Comparison of ENCODE assay signal across 1 cellular context in the genomic region with DNA sequence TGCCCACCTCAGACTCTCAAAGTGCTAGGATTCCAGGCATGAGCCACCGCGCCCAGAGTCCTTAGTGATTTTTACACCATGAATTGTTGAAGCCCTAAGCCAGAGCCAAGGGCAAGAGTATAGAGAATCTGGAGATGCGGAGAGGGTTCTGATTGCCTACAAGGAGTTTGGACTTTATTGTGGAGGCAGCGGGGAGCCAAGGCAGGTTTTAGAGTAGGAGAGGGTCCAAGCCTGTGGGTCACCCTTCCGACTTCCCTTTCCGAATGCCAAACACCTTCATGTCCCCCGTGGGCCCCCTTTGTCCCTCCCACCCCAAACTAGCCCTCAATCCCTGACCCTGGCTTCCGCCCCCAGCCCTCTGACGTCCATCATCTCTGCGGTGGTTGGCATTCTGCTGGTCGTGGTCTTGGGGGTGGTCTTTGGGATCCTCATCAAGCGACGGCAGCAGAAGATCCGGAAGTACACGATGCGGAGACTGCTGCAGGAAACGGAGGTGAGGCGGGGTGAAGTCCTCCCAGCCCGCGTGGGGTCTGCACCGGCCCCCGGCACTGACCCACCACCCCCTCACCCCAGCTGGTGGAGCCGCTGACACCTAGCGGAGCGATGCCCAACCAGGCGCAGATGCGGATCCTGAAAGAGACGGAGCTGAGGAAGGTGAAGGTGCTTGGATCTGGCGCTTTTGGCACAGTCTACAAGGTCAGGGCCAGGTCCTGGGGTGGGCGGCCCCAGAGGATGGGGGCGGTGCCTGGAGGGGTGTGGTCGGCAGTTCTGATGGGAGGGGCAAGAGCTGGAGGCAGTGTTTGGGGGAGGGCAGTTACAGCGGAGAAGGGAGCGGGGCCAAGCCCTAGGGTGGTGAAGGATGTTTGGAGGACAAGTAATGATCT.
TF ChIP-seq lines count a peak whose summit lies in the region.

No MANE protein-coding gene starts in this region.

TF ChIP-seq in H1, 55 proteins besides CTCF, POLR2A, EP300 and RAD21:
- TF ChIP-seq POLR2AphosphoS5 (IDR thresholded peaks at IDR 0.05; ENCODE audit: low read depth, low read length), result 0 out of 2 replicates have a peak, but pooled peaks have one; percentile 51
- TF ChIP-seq HDAC6 (IDR thresholded peaks at IDR 0.05; ENCODE audit: low read depth, low read length), result no peak
- TF ChIP-seq, protein P1, sequence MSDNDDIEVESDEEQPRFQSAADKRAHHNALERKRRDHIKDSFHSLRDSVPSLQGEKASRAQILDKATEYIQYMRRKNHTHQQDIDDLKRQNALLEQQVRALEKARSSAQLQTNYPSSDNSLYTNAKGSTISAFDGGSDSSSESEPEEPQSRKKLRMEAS (IDR thresholded peaks at IDR 0.05), result no peak
- no peak for TF ChIP-seq JUN (IDR thresholded peaks at IDR 0.05; ENCODE audit: low read depth, low read length)
- TF ChIP-seq RXRA (IDR thresholded peaks at IDR 0.05; ENCODE audit: insufficient read depth, low read depth, low read length), result no peak
